ENCODE assay signal across 8 cellular contexts in the genomic region with DNA sequence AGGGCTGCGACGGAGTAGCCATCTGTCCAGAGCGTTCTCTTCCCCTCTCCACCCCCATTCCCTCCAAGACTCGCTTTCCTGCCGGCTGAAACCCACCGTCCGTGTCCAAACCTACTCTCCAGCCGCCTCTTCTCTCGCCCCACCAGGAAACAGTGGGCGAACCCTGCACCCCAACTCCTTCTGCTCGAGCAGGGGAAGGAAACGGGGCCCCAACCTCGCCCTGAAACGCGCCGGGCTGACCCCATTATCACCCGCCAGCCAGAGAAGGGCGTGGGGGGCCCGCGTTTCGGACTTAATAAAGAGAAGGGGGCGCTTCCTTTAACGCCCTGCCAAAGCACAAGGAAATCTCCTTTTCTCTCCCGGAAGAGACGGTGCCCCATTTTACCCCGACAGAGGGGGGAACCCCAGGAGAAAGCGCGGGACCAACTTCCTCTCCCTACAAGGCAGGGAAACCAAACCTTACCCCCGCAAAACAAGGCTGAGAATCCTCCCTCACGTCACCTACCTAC. TPM values are rescaled to one million over a fixed set of nuclear protein-coding genes. Genes with fewer than 3 reads are reported as not detected.
A peak's percentile ranks its signal among the peaks of the same experiment; 100 is the strongest.
DNase-seq lines count a peak whose midpoint lies in the region; ATAC-seq and TF ChIP-seq lines count a peak whose summit lies in the region.

No MANE protein-coding gene starts in this region.

- H3K9ac ChIP-seq in HUES6 (ENCODE audit: low read length) (peak overlapping the region; percentile 93), endodermal cell (ENCODE audit: extremely low read depth, low read length, poor library complexity, severe bottlenecking) (peak overlapping the region; percentile 98)

- H3K4me3 ChIP-seq in AG10803 (ENCODE audit: low read length), result peak overlapping the region; percentile 94
- H3K4me3 ChIP-seq in HUES6 (ENCODE audit: low read depth, low read length), result peak overlapping the region; percentile 87
- peak overlapping the region; percentile 97 for H3K4me3 ChIP-seq in endodermal cell (ENCODE audit: low read length)
- H3K4me3 ChIP-seq in upper lobe of right lung, result peak overlapping the region; percentile 88

- peak overlapping the region; percentile 100 for H3K27ac ChIP-seq in HUES6 (ENCODE audit: low read depth, low read length)
- peak overlapping the region; percentile 97 for H3K27ac ChIP-seq in endodermal cell (ENCODE audit: low read depth, low read length)
- peak overlapping the region; percentile 100 for H3K27ac ChIP-seq in upper lobe of right lung

- intact Hi-C loops in upper lobe of right lung (cut with DNase I), result no loop called here

- H3K4me1 Mint-ChIP-seq in activated CD4-positive, alpha-beta memory T cell treated with anti-CD3 and anti-CD28 coated beads, Interleukin-2, amount 10 ng/mL, durations not matched to agents 7 days and 5 days, result peaks cover 51% of the 10 kb centered on the region
- peaks cover 40% of the 10 kb centered on the region for H3K4me1 Mint-ChIP-seq in endodermal cell
- peaks cover 50 to 53% of the 10 kb centered on the region in 2 donors for H3K4me1 Mint-ChIP-seq in natural killer cell treated with Interleukin-12 subunit alpha and Interleukin-12 subunit beta and Interleukin-15 and Interleukin-18, amount 100 ng/mL, for 72 hours (ENCODE audit: low read depth in 2 of 2)

- TF ChIP-seq CTCF in AG10803 (conservative IDR thresholded peaks at IDR 0.05; ENCODE audit: low read length) (no peak), endodermal cell (conservative IDR thresholded peaks at IDR 0.05) (no peak), upper lobe of right lung (IDR thresholded peaks at IDR 0.05) (no peak)

- no peaks in the 10 kb centered on the region for H3K9me3 ChIP-seq in HUES6 (ENCODE audit: control insufficient read depth, insufficient read depth, low read depth, low read length)
- H3K9me3 ChIP-seq in endodermal cell (ENCODE audit: control insufficient read depth, low read length), result no peaks in the 10 kb centered on the region
- no peaks in the 10 kb centered on the region for H3K9me3 ChIP-seq in upper lobe of right lung

- peaks cover 51% of the 10 kb centered on the region for H3K36me3 Mint-ChIP-seq in activated CD4-positive, alpha-beta memory T cell treated with anti-CD3 and anti-CD28 coated beads, Interleukin-2, amount 10 ng/mL, durations not matched to agents 7 days and 5 days (ENCODE audit: low read depth)
- peaks cover 18% of the 10 kb centered on the region for H3K36me3 Mint-ChIP-seq in endodermal cell (ENCODE audit: low read depth)
- peaks cover 26% of the 10 kb centered on the region for H3K36me3 Mint-ChIP-seq in natural killer cell treated with Interleukin-12 subunit alpha and Interleukin-12 subunit beta and Interleukin-15 and Interleukin-18, amount 100 ng/mL, for 72 hours

- no peaks in the 10 kb centered on the region for H3K9me3 Mint-ChIP-seq in activated CD4-positive, alpha-beta memory T cell treated with anti-CD3 and anti-CD28 coated beads, Interleukin-2, amount 10 ng/mL, durations not matched to agents 7 days and 5 days
- H3K9me3 Mint-ChIP-seq in endodermal cell, result no peaks in the 10 kb centered on the region
- H3K9me3 Mint-ChIP-seq in natural killer cell treated with Interleukin-12 subunit alpha and Interleukin-12 subunit beta and Interleukin-15 and Interleukin-18, amount 100 ng/mL, for 72 hours, result no peaks in the 10 kb centered on the region

- H3K36me3 ChIP-seq in HUES6 (ENCODE audit: control insufficient read depth, insufficient read depth, low read length) (peaks cover 21% of the 10 kb centered on the region), endodermal cell (ENCODE audit: control insufficient read depth, insufficient read depth, low read length) (peaks cover 17% of the 10 kb centered on the region), upper lobe of right lung (no peaks in the 10 kb centered on the region)

- peaks cover 48% of the 10 kb centered on the region for H3K4me1 ChIP-seq in HUES6 (ENCODE audit: control insufficient read depth, insufficient read depth, low read length)
- peaks cover 2% of the 10 kb centered on the region for H3K4me1 ChIP-seq in endodermal cell (ENCODE audit: control insufficient read depth, insufficient read depth, low read length)
- H3K4me1 ChIP-seq in upper lobe of right lung, result peaks cover 32% of the 10 kb centered on the region

- CTCF ChIA-PET in activated CD4-positive, alpha-beta memory T cell treated with anti-CD3 and anti-CD28 coated beads, Interleukin-2, amount 10 ng/mL, durations not matched to agents 7 days and 5 days (lab: Charles Lee), result interaction anchor here (1.1 to 1.8 kb wide), 3 partner anchors 17 to 238 kb away, joined by 3 to 4 read pairs (median 4); a partner anchor contains a TSS

- POLR2A ChIA-PET in activated CD4-positive, alpha-beta memory T cell treated with anti-CD3 and anti-CD28 coated beads, Interleukin-2, amount 10 ng/mL, durations not matched to agents 7 days and 5 days (lab: Charles Lee), result interaction anchor here (0.5 to 15.1 kb wide), 20 partner anchors 8 to 324 kb away, joined by 3 to 704 read pairs (median 11); a partner anchor contains a TSS

- 0% methylated on average over 24 to 30 of the region's 30 CpGs for WGBS in endodermal cell (ENCODE audit: insufficient coverage in 1 of 2, insufficient read length in 1 of 2), 2 experiments

- no peak for ATAC-seq in natural killer cell treated with Interleukin-12 subunit alpha and Interleukin-12 subunit beta and Interleukin-15 and Interleukin-18, amount 100 ng/mL, for 72 hours
- ATAC-seq in upper lobe of right lung (no peak), HG02938 (IDR thresholded peaks at IDR 0.05; ENCODE audit: unreplicated experiment) (no peak)

- peak overlapping the region; percentile 90 for H3K4me3 Mint-ChIP-seq in activated CD4-positive, alpha-beta memory T cell treated with anti-CD3 and anti-CD28 coated beads, Interleukin-2, amount 10 ng/mL, durations not matched to agents 7 days and 5 days
- H3K4me3 Mint-ChIP-seq in endodermal cell, result peak overlapping the region; percentile 91
- H3K4me3 Mint-ChIP-seq in natural killer cell treated with Interleukin-12 subunit alpha and Interleukin-12 subunit beta and Interleukin-15 and Interleukin-18, amount 100 ng/mL, for 72 hours, result peak overlapping the region; percentile 98

- peak overlapping the region; percentile 100 for H3K27ac Mint-ChIP-seq in activated CD4-positive, alpha-beta memory T cell treated with anti-CD3 and anti-CD28 coated beads, Interleukin-2, amount 10 ng/mL, durations not matched to agents 7 days and 5 days
- H3K27ac Mint-ChIP-seq in endodermal cell, result peak overlapping the region; percentile 97
- H3K27ac Mint-ChIP-seq in natural killer cell treated with Interleukin-12 subunit alpha and Interleukin-12 subunit beta and Interleukin-15 and Interleukin-18, amount 100 ng/mL, for 72 hours, result peak overlapping the region; percentile 98 to 100

- H3K27me3 Mint-ChIP-seq in activated CD4-positive, alpha-beta memory T cell treated with anti-CD3 and anti-CD28 coated beads, Interleukin-2, amount 10 ng/mL, durations not matched to agents 7 days and 5 days, result no peaks in the 10 kb centered on the region
- no peaks in the 10 kb centered on the region for H3K27me3 Mint-ChIP-seq in endodermal cell (ENCODE audit: insufficient read depth)
- no peaks in the 10 kb centered on the region for H3K27me3 Mint-ChIP-seq in natural killer cell treated with Interleukin-12 subunit alpha and Interleukin-12 subunit beta and Interleukin-15 and Interleukin-18, amount 100 ng/mL, for 72 hours

- DNase-seq in AG10803 (ENCODE audit: low read depth) (no peak), endodermal cell (peak; percentile 39), upper lobe of right lung (peak; percentile 74), NK-92 (lab: John Stamatoyannopoulos, UW; ENCODE audit: unreplicated experiment) (no peak)
- DNase-seq in activated CD4-positive, alpha-beta memory T cell treated with anti-CD3 and anti-CD28 coated beads, Interleukin-2, amount 10 ng/mL, durations not matched to agents 7 days and 5 days, result peak; percentile 56
- peak; percentile 75 for DNase-seq in natural killer cell treated with Interleukin-12 subunit alpha and Interleukin-12 subunit beta and Interleukin-15 and Interleukin-18, amount 100 ng/mL, for 72 hours (ENCODE audit: low spot score)

- H3K27me3 ChIP-seq in HUES6 (ENCODE audit: control insufficient read depth, insufficient read depth, low read length) (no peaks in the 10 kb centered on the region), endodermal cell (ENCODE audit: control insufficient read depth, insufficient read depth, low read length, poor library complexity, severe bottlenecking) (no peaks in the 10 kb centered on the region), upper lobe of right lung (no peaks in the 10 kb centered on the region)

RNA-seq across cellular contexts. Expression of a gene that starts 2.4 kb away (rescaled TPM):
- total RNA-seq in activated CD4-positive, alpha-beta memory T cell treated with anti-CD3 and anti-CD28 coated beads, Interleukin-2, amount 10 ng/mL, durations not matched to agents 7 days and 5 days, result 100 to 1,000 TPM in 1 of 2 experiments, 10 to 100 TPM in 1; 98.3 to 104 TPM
- total RNA-seq in endodermal cell (10 to 100 TPM; 64.9 to 82.5 TPM), upper lobe of right lung (47.5 TPM)
- polyA plus RNA-seq in endodermal cell (2013, experiment 1 of 2), result 23.7 TPM
- 23.5 TPM for polyA plus RNA-seq in endodermal cell (2013, experiment 2 of 2)
- total RNA-seq in natural killer cell treated with Interleukin-12 subunit alpha and Interleukin-12 subunit beta and Interleukin-15 and Interleukin-18, amount 100 ng/mL, for 72 hours, result 100 to 1,000 TPM; 150 to 169 TPM

RNA-seq across cellular contexts. Expression of a gene that starts 19.5 kb away (rescaled TPM):
- total RNA-seq in activated CD4-positive, alpha-beta memory T cell treated with anti-CD3 and anti-CD28 coated beads, Interleukin-2, amount 10 ng/mL, durations not matched to agents 7 days and 5 days, result 100 to 1,000 TPM; 150 TPM
- total RNA-seq in endodermal cell (100 to 1,000 TPM; 187 to 240 TPM), upper lobe of right lung (57.6 TPM)
- polyA plus RNA-seq in endodermal cell (2013, experiment 1 of 2), result 185 TPM
- 176 TPM for polyA plus RNA-seq in endodermal cell (2013, experiment 2 of 2)
- total RNA-seq in natural killer cell treated with Interleukin-12 subunit alpha and Interleukin-12 subunit beta and Interleukin-15 and Interleukin-18, amount 100 ng/mL, for 72 hours, result 100 to 1,000 TPM in 1 of 2 donors, 10 to 100 TPM in 1; 95.6 to 158 TPM

Comparison
In these comparisons a context has a peak if more than half of its experiments do, and no peak if none do; other contexts are left out.
1. DNase-seq: peak in activated CD4-positive, alpha-beta memory T cell treated with anti-CD3 and anti-CD28 coated beads, Interleukin-2, amount 10 ng/mL, durations not matched to agents 7 days and 5 days (single experiment), endodermal cell (single experiment), natural killer cell treated with Interleukin-12 subunit alpha and Interleukin-12 subunit beta and Interleukin-15 and Interleukin-18, amount 100 ng/mL, for 72 hours (single experiment) and upper lobe of right lung (single experiment); none in AG10803 (single experiment) and NK-92 (single experiment).
2. Peak in every context shown above with its lines, with median percentiles within 50 percentile points of each other: H3K4me3 ChIP-seq, H3K27ac ChIP-seq, H3K27ac Mint-ChIP-seq and H3K4me3 Mint-ChIP-seq.